ENCODE assay signal across 12 cellular contexts in genomic region chr11:96037267-96037990, GRCh38.
DNase-seq lines count a peak whose midpoint lies in the region; ATAC-seq and TF ChIP-seq lines count a peak whose summit lies in the region.
"Had no signal": no experiment of that assay in that cellular context is flagged by ENCODE, and none has a peak within 500 bp of the region (broad histone marks: within the 10 kb centered on the region; RNA-seq: fewer than 3 reads in every experiment).

No MANE protein-coding gene starts in this region.

- peaks cover 44% of the 10 kb centered on the region for H3K79me2 ChIP-seq in PC-9 (ENCODE audit: low read depth)

- peak overlapping the region; percentile 95 for H3K27ac ChIP-seq in PC-9
- H3K27ac ChIP-seq: testis had no signal

- CTCF ChIA-PET in PC-9 (lab: Charles Lee): interaction anchor here (0.9 kb wide), 1 partner anchor 26 kb away, joined by 3 read pairs; no protein-coding TSS in a partner anchor
- CTCF ChIA-PET in T-cell (lab: Charles Lee): interaction anchor here in 1 of 2 donors (0.5 to 0.6 kb wide), 2 partner anchors 125 to 708 kb away, joined by 3 to 4 read pairs; no protein-coding TSS in a partner anchor

- H3K36me3 ChIP-seq in PC-9 (ENCODE audit: low read depth): peaks cover 14% of the 10 kb centered on the region; the same call in 1 of the 2 replicates

- H4K20me1 ChIP-seq in PC-9 (ENCODE audit: insufficient read depth): no peaks in the 10 kb centered on the region

- peaks cover 62% of the 10 kb centered on the region for H3F3A ChIP-seq in PC-9 (ENCODE audit: insufficient read depth, low read depth)

- H3K36me3 Mint-ChIP-seq in type B pancreatic cell (peaks cover 25% of the 10 kb centered on the region), T-cell (peaks cover 25% of the 10 kb centered on the region)

- TF ChIP-seq CTCF in PC-9 (conservative IDR thresholded peaks at IDR 0.05) (no peak), type B pancreatic cell (conservative IDR thresholded peaks at IDR 0.05) (no peak)

- ATAC-seq in T-cell (replicated peaks in 1 of 4): no peak

- H3K27me3 Mint-ChIP-seq in type B pancreatic cell: no peaks in the 10 kb centered on the region
- H3K27me3 Mint-ChIP-seq in T-cell: no peaks in the 10 kb centered on the region

- POLR2A ChIA-PET in PC-9 (lab: Charles Lee; ENCODE audit: unreplicated experiment): interaction anchor here (0.6 to 1.1 kb wide), 9 partner anchors 25 to 352 kb away, joined by 3 to 14 read pairs (median 8); partner anchors contain the start of genes CCDC82, JRKL, MAML2 and MTMR2
- POLR2A ChIA-PET in T-cell (lab: Charles Lee): no interaction called here

- no peaks in the 10 kb centered on the region for H3K9me2 ChIP-seq in PC-9 (ENCODE audit: insufficient read depth)

- H3K9me3 Mint-ChIP-seq in type B pancreatic cell (peaks cover 5% of the 10 kb centered on the region), T-cell (no peaks in the 10 kb centered on the region)
- H3K9me3 Mint-ChIP-seq: activated T-helper 1 cell treated with anti-CD3 and anti-CD28 coated beads, Interleukin-12 subunit alpha, Interleukin-12 subunit beta, Interleukin-2, Interleukin-4 antibody, amounts not matched to agents 30 ng/mL and 10 ng/mL and 1 ng/mL, durations not matched to agents 14 hours and 24 hours and 36 hours had no signal

- H3K9me3 ChIP-seq in PC-9 (ENCODE audit: insufficient read depth, low read depth): peaks cover 4% of the 10 kb centered on the region; the same call in 1 of the 2 replicates
- H3K9me3 ChIP-seq: testis had no signal

- H3K27ac Mint-ChIP-seq in type B pancreatic cell: peak overlapping the region; percentile 92
- no peak overlapping the region for H3K27ac Mint-ChIP-seq in T-cell
- H3K27ac Mint-ChIP-seq: activated T-helper 1 cell treated with anti-CD3 and anti-CD28 coated beads, Interleukin-12 subunit alpha, Interleukin-12 subunit beta, Interleukin-2, Interleukin-4 antibody, amounts not matched to agents 30 ng/mL and 10 ng/mL and 1 ng/mL, durations not matched to agents 14 hours and 24 hours and 36 hours had no signal

- H3K27me3 ChIP-seq in PC-9 (ENCODE audit: insufficient read depth, low read depth): no peaks in the 10 kb centered on the region
- H3K27me3 ChIP-seq: testis had no signal

- H3K4me1 ChIP-seq in PC-9 (replicated peaks; ENCODE audit: insufficient read depth): peaks cover 80% of the 10 kb centered on the region
- H3K4me1 ChIP-seq: testis had no signal

- no TSS peak for BruUV-seq in PC-9 (replicated peaks; lab: Mats Ljungman, UMichigan)

- H3K4me3 ChIP-seq in PC-9: peak overlapping the region; percentile 38; the same call in 1 of the 2 replicates
- H3K4me3 ChIP-seq: testis had no signal

- peak; percentile 10 for DNase-seq in NCI-H2196 (lab: John Stamatoyannopoulos, UW; ENCODE audit: unreplicated experiment)
- no peak for DNase-seq in NCI-H2196 treated with DMSO at 0.1 percent for 48 hours (lab: John Stamatoyannopoulos, UW; ENCODE audit: unreplicated experiment)
- DNase-seq in PC-9: peak; percentile 66 to 100
- DNase-seq in hepatic stellate cell (ENCODE audit: low spot score): peak; percentile 28
- DNase-seq in type B pancreatic cell (ENCODE audit: extremely low spot score, unreplicated experiment): no peak
- DNase-seq in T-cell: no peak
- no peak for DNase-seq in NCI-H1092 (lab: John Stamatoyannopoulos, UW)
- DNase-seq in effector CD4-positive, alpha-beta T cell: no peak
- DNase-seq: NCI-H1048; stimulated activated CD4-positive, alpha-beta T cell treated with anti-CD3 and anti-CD28 coated beads, Interleukin-1b, Interleukin-23, amount 100 ng/mL, for 48 hours; testis had no signal

- peaks cover 22% of the 10 kb centered on the region for H3K4me1 Mint-ChIP-seq in type B pancreatic cell (ENCODE audit: unreplicated experiment)
- H3K4me1 Mint-ChIP-seq in T-cell: peaks cover 55 to 75% (median 59%) of the 10 kb centered on the region in 3 donors

- H3K4me3 Mint-ChIP-seq in type B pancreatic cell (peak overlapping the region; percentile 19), T-cell (no peak overlapping the region)
- H3K4me3 Mint-ChIP-seq: activated T-helper 1 cell treated with anti-CD3 and anti-CD28 coated beads, Interleukin-12 subunit alpha, Interleukin-12 subunit beta, Interleukin-2, Interleukin-4 antibody, amounts not matched to agents 30 ng/mL and 10 ng/mL and 1 ng/mL, durations not matched to agents 14 hours and 24 hours and 36 hours had no signal

- no peak overlapping the region for H2AFZ ChIP-seq in PC-9

- H3K4me2 ChIP-seq in PC-9: peak overlapping the region; percentile 80

- intact Hi-C loops in PC-9 (cut with micrococcal nuclease; ENCODE audit: unreplicated experiment): loop anchor here (1.0 to 5.0 kb wide), 10 partner anchors 25 to 355 kb away; partner anchors contain the start of gene JRKL

Comparison
In these comparisons a context has a peak if more than half of its experiments do, and no peak if none do; other contexts are left out.
1. DNase-seq: peak in NCI-H2196 (single experiment), PC-9 (2 of 2) and hepatic stellate cell (single experiment); none in NCI-H2196 treated with DMSO at 0.1 percent for 48 hours (single experiment), type B pancreatic cell (single experiment), T-cell (0 of 34), NCI-H1092 (single experiment) and effector CD4-positive, alpha-beta T cell (single experiment).